In genomic region chrX:49172280-49172780, GRCh38 we compare ENCODE assay signal across 8 cellular contexts. TPM values are rescaled to one million over a fixed set of nuclear protein-coding genes. Genes with fewer than 3 reads are reported as not detected.
A peak's percentile ranks its signal among the peaks of the same experiment; 100 is the strongest.
DNase-seq lines count a peak whose midpoint lies in the region; ATAC-seq and TF ChIP-seq lines count a peak whose summit lies in the region.

No MANE protein-coding gene starts in this region.

- no peaks in the 10 kb centered on the region for H3K27me3 Mint-ChIP-seq in CD4-positive, alpha-beta memory T cell
- H3K27me3 Mint-ChIP-seq in activated naive CD4-positive, alpha-beta T cell treated with anti-CD3 and anti-CD28 coated beads, Interleukin-2, amount 10 ng/mL, durations not matched to agents 7 days and 5 days = no peaks in the 10 kb centered on the region

- H3K27ac ChIP-seq in CD4-positive, alpha-beta memory T cell (ENCODE audit: low read depth, low read length) = peak overlapping the region; percentile 76
- H3K27ac ChIP-seq in RWPE2 (ENCODE audit: poor library complexity, severe bottlenecking) = peak overlapping the region; percentile 92
- H3K27ac ChIP-seq in heart right ventricle = peak overlapping the region; percentile 75 to 95 (median 88)

- H3K36me3 ChIP-seq in CD4-positive, alpha-beta memory T cell (ENCODE audit: insufficient read depth, low read length) = peaks cover 10% of the 10 kb centered on the region
- H3K36me3 ChIP-seq in RWPE2 (ENCODE audit: low read depth) (peaks cover 37% of the 10 kb centered on the region), heart right ventricle (peaks cover 0 to 32% (median 0%) of the 10 kb centered on the region in 9 donors)

- no peak for TF ChIP-seq CTCF in GM20000 (IDR thresholded peaks at IDR 0.05; ENCODE audit: extremely low read depth, missing control alignments)
- no peak for TF ChIP-seq CTCF in RWPE2 (IDR thresholded peaks at IDR 0.05; ENCODE audit: poor library complexity, severe bottlenecking)
- TF ChIP-seq CTCF in heart right ventricle (IDR thresholded peaks at IDR 0.05) = no peak

- ATAC-seq in RWPE2 (ENCODE audit: low read depth) (peak; percentile 30), heart right ventricle (peak; percentile 71 to 82 (median 76))

- peaks cover 0 to 1% (median 0%) of the 10 kb centered on the region in 8 donors for H3K9me3 Mint-ChIP-seq in CD4-positive, alpha-beta memory T cell
- H3K9me3 Mint-ChIP-seq in activated naive CD4-positive, alpha-beta T cell treated with anti-CD3 and anti-CD28 coated beads, Interleukin-2, amount 10 ng/mL, durations not matched to agents 7 days and 5 days = no peaks in the 10 kb centered on the region

- H3K36me3 Mint-ChIP-seq in CD4-positive, alpha-beta memory T cell = peaks cover 11 to 33% of the 10 kb centered on the region in 2 donors
- peaks cover 34% of the 10 kb centered on the region for H3K36me3 Mint-ChIP-seq in activated naive CD4-positive, alpha-beta T cell treated with anti-CD3 and anti-CD28 coated beads, Interleukin-2, amount 10 ng/mL, durations not matched to agents 7 days and 5 days

- peak; percentile 49 to 75 (median 58) for DNase-seq in CD4-positive, alpha-beta memory T cell
- DNase-seq in GM20000 (ENCODE audit: low spot score) (peak; percentile 77), HT1080 (ENCODE audit: low read depth) (peak; percentile 69), RWPE2 (ENCODE audit: low spot score) (no peak), heart right ventricle (peak; percentile 39 to 71), skeletal muscle cell (ENCODE audit: low read depth) (no peak), HuH-7 (ENCODE audit: low spot score) (no peak)
- peak; percentile 82 for DNase-seq in activated naive CD4-positive, alpha-beta T cell treated with anti-CD3 and anti-CD28 coated beads, Interleukin-2, amount 10 ng/mL, durations not matched to agents 7 days and 5 days

- H3K4me1 ChIP-seq in CD4-positive, alpha-beta memory T cell (ENCODE audit: insufficient read depth, low read length) = peaks cover 27% of the 10 kb centered on the region
- peaks cover 32% of the 10 kb centered on the region for H3K4me1 ChIP-seq in RWPE2 (ENCODE audit: insufficient read depth, poor library complexity, severe bottlenecking)
- H3K4me1 ChIP-seq in heart right ventricle = peaks cover 0 to 36% (median 9%) of the 10 kb centered on the region in 9 donors

- H3K4me3 Mint-ChIP-seq in CD4-positive, alpha-beta memory T cell = peak overlapping the region; percentile 84 to 91 (median 88)
- H3K4me3 Mint-ChIP-seq in activated naive CD4-positive, alpha-beta T cell treated with anti-CD3 and anti-CD28 coated beads, Interleukin-2, amount 10 ng/mL, durations not matched to agents 7 days and 5 days = peak overlapping the region; percentile 81

- no peaks in the 10 kb centered on the region for H3K9me3 ChIP-seq in CD4-positive, alpha-beta memory T cell (ENCODE audit: control insufficient read depth in 1 of 2, low read length in 2 of 2)
- H3K9me3 ChIP-seq in RWPE2 (ENCODE audit: severe bottlenecking) (no peaks in the 10 kb centered on the region), heart right ventricle (peaks cover 0 to 5% (median 0%) of the 10 kb centered on the region in 11 donors)

- H3K4me3 ChIP-seq in CD4-positive, alpha-beta memory T cell (ENCODE audit: low read length in 2 of 2) = peak overlapping the region; percentile 52 to 54
- H3K4me3 ChIP-seq in RWPE2 (ENCODE audit: severe bottlenecking) = peak overlapping the region; percentile 80
- H3K4me3 ChIP-seq in heart right ventricle = peak overlapping the region; percentile 50 to 71 (median 62)
- peak overlapping the region; percentile 68 for H3K4me3 ChIP-seq in skeletal muscle cell (ENCODE audit: low read depth, low read length)

- CTCF ChIA-PET in CD4-positive, alpha-beta memory T cell (lab: Charles Lee; ENCODE audit: partially characterized antibody) = interaction anchor here (1.0 to 1.1 kb wide), 2 partner anchors 8 to 30 kb away, joined by 4 to 5 read pairs; no protein-coding TSS in a partner anchor
- CTCF ChIA-PET in activated naive CD4-positive, alpha-beta T cell treated with anti-CD3 and anti-CD28 coated beads, Interleukin-2, amount 10 ng/mL, durations not matched to agents 7 days and 5 days (lab: Charles Lee) = interaction anchor here (2.6 kb wide), 1 partner anchor 20 kb away, joined by 12 read pairs; no protein-coding TSS in a partner anchor

- 0% methylated on average over 23 to 37 of the region's 37 CpGs for WGBS in heart right ventricle, 2 donors

- POLR2A ChIA-PET in CD4-positive, alpha-beta memory T cell (lab: Charles Lee; ENCODE audit: partially characterized antibody) = interaction anchor here (0.8 to 2.5 kb wide), 13 partner anchors 9 to 215 kb away, joined by 3 to 15 read pairs (median 5); partner anchors contain the start of genes KCND1, OTUD5, PPP1R3F and WDR45

- intact Hi-C loops in CD4-positive, alpha-beta memory T cell (cut with micrococcal nuclease) = loop anchor here (2.0 kb wide), 1 partner anchor 14 kb away; the partner anchor contains the start of gene PRICKLE3
- intact Hi-C loops in heart right ventricle (cut with DNase I) = no loop called here

- peak overlapping the region; percentile 85 to 93 (median 86) for H3K27ac Mint-ChIP-seq in CD4-positive, alpha-beta memory T cell
- peak overlapping the region; percentile 87 for H3K27ac Mint-ChIP-seq in activated naive CD4-positive, alpha-beta T cell treated with anti-CD3 and anti-CD28 coated beads, Interleukin-2, amount 10 ng/mL, durations not matched to agents 7 days and 5 days

- H3K4me1 Mint-ChIP-seq in CD4-positive, alpha-beta memory T cell = peaks cover 14 to 42% (median 23%) of the 10 kb centered on the region in 4 donors
- peaks cover 51% of the 10 kb centered on the region for H3K4me1 Mint-ChIP-seq in activated naive CD4-positive, alpha-beta T cell treated with anti-CD3 and anti-CD28 coated beads, Interleukin-2, amount 10 ng/mL, durations not matched to agents 7 days and 5 days

- H3K27me3 ChIP-seq in CD4-positive, alpha-beta memory T cell (ENCODE audit: insufficient read depth, low read length) = no peaks in the 10 kb centered on the region
- H3K27me3 ChIP-seq in RWPE2 (ENCODE audit: insufficient read depth, poor library complexity, severe bottlenecking) = no peaks in the 10 kb centered on the region
- no peaks in the 10 kb centered on the region for H3K27me3 ChIP-seq in heart right ventricle

RNA-seq across cellular contexts. Expression of gene PLP2, which starts 0.6 kb away (rescaled TPM):
- 100 to 1,000 TPM; 132 to 146 TPM for total RNA-seq in CD4-positive, alpha-beta memory T cell
- polyA plus RNA-seq in CD4-positive, alpha-beta memory T cell = 100 to 1,000 TPM; 228 to 334 TPM
- 126 and 199 TPM in 2 replicates for total RNA-seq in HT1080 (2014; rRNA removed; shearing (Covaris generic))
- 159 and 183 TPM in 2 replicates for polyA plus RNA-seq in HT1080 (2015; cell fraction: cytosol; rRNA removed)
- 50.7 and 61.2 TPM in 2 replicates for polyA plus RNA-seq in HT1080 (2015; cell fraction: nucleus; rRNA removed)
- 100 to 1,000 TPM in 1 of 10 donors, 10 to 100 TPM in 9; 20.3 to 157 (median 41.2) TPM for total RNA-seq in heart right ventricle
- 100 to 1,000 TPM in 1 of 2 donors, 10 to 100 TPM in 1; 64.6 to 352 TPM for polyA plus RNA-seq in heart right ventricle

RNA-seq across cellular contexts. Expression of gene MAGIX, which starts 9.8 kb away (rescaled TPM):
- 1 to 10 TPM; 1.6 to 2.2 TPM for total RNA-seq in CD4-positive, alpha-beta memory T cell
- under 1 TPM; 0.21 to 0.94 TPM for polyA plus RNA-seq in CD4-positive, alpha-beta memory T cell
- 0.13 TPM in 1 of 2 replicates, not detected in the other for total RNA-seq in HT1080 (2014; rRNA removed; shearing (Covaris generic))
- 0.02 TPM in 1 of 2 replicates, not detected in the other for polyA plus RNA-seq in HT1080 (2015; cell fraction: cytosol; rRNA removed)
- not detected in 2 replicates for polyA plus RNA-seq in HT1080 (2015; cell fraction: nucleus; rRNA removed)
- total RNA-seq in heart right ventricle = 1 to 10 TPM; 2.7 to 9.8 (median 4.0) TPM
- polyA plus RNA-seq in heart right ventricle = 10 to 100 TPM in 1 of 2 donors, 1 to 10 TPM in 1; 5.4 to 13.5 TPM

RNA-seq across cellular contexts. Expression of gene PRICKLE3, which starts 13.8 kb away (rescaled TPM):
- total RNA-seq in CD4-positive, alpha-beta memory T cell = 10 to 100 TPM; 12.0 to 12.3 TPM
- 1 to 10 TPM in 1 of 2 donors, under 1 TPM in 1; 0.73 to 4.5 TPM for polyA plus RNA-seq in CD4-positive, alpha-beta memory T cell
- total RNA-seq in HT1080 (2014; rRNA removed; shearing (Covaris generic)) = 4.3 and 5.6 TPM in 2 replicates
- 8.2 and 9.1 TPM in 2 replicates for polyA plus RNA-seq in HT1080 (2015; cell fraction: cytosol; rRNA removed)
- 14.3 and 15.3 TPM in 2 replicates for polyA plus RNA-seq in HT1080 (2015; cell fraction: nucleus; rRNA removed)
- total RNA-seq in heart right ventricle = 10 to 100 TPM in 3 of 10 donors, 1 to 10 TPM in 7; 6.6 to 14.8 (median 9.4) TPM
- 10 to 100 TPM in 1 of 2 donors, 1 to 10 TPM in 1; 8.8 to 10.8 TPM for polyA plus RNA-seq in heart right ventricle

RNA-seq across cellular contexts. Expression of gene SYP, which starts 27.7 kb away (rescaled TPM):
- under 1 TPM; 0.50 to 0.73 TPM for total RNA-seq in CD4-positive, alpha-beta memory T cell
- polyA plus RNA-seq in CD4-positive, alpha-beta memory T cell = under 1 TPM in 1 of 2 donors, not detected in 1; 0.32 TPM
- 0.23 and 0.70 TPM in 2 replicates for total RNA-seq in HT1080 (2014; rRNA removed; shearing (Covaris generic))
- 0.23 and 0.26 TPM in 2 replicates for polyA plus RNA-seq in HT1080 (2015; cell fraction: cytosol; rRNA removed)
- 0.13 and 0.71 TPM in 2 replicates for polyA plus RNA-seq in HT1080 (2015; cell fraction: nucleus; rRNA removed)
- total RNA-seq in heart right ventricle = 1 to 10 TPM in 5 of 10 donors, under 1 TPM in 5; 0.59 to 2.0 (median 1.0) TPM
- 1 to 10 TPM; 1.9 to 2.9 TPM for polyA plus RNA-seq in heart right ventricle

RNA-seq across cellular contexts. Expression of gene GPKOW, which starts 48.8 kb away (rescaled TPM):
- total RNA-seq in CD4-positive, alpha-beta memory T cell = 10 to 100 TPM; 20.0 to 20.7 TPM
- 10 to 100 TPM; 23.6 to 37.2 TPM for polyA plus RNA-seq in CD4-positive, alpha-beta memory T cell
- 27.6 and 30.2 TPM in 2 replicates for total RNA-seq in HT1080 (2014; rRNA removed; shearing (Covaris generic))
- 23.5 and 23.6 TPM in 2 replicates for polyA plus RNA-seq in HT1080 (2015; cell fraction: cytosol; rRNA removed)
- 30.7 and 31.7 TPM in 2 replicates for polyA plus RNA-seq in HT1080 (2015; cell fraction: nucleus; rRNA removed)
- 10 to 100 TPM; 16.5 to 23.2 (median 20.0) TPM for total RNA-seq in heart right ventricle
- polyA plus RNA-seq in heart right ventricle = 10 to 100 TPM in 1 of 2 donors, 1 to 10 TPM in 1; 6.4 to 28.8 TPM

Comparison
In these comparisons a context has a peak if more than half of its experiments do, and no peak if none do; other contexts are left out.
1. DNase-seq: peak in CD4-positive, alpha-beta memory T cell (5 of 5), GM20000 (single experiment), HT1080 (single experiment), activated naive CD4-positive, alpha-beta T cell treated with anti-CD3 and anti-CD28 coated beads, Interleukin-2, amount 10 ng/mL, durations not matched to agents 7 days and 5 days (single experiment) and heart right ventricle (2 of 2); none in RWPE2 (single experiment), skeletal muscle cell (single experiment) and HuH-7 (single experiment).
2. Peak in every context shown above with its lines, with median percentiles within 50 percentile points of each other: H3K27ac ChIP-seq and H3K4me3 ChIP-seq.